ENCODE assay signal across 8 cellular contexts in genomic region chr1:224433671-224434446, GRCh38. TPM values are rescaled to one million over a fixed set of nuclear protein-coding genes. Genes with fewer than 3 reads are reported as not detected.
DNase-seq lines count a peak whose midpoint lies in the region; ATAC-seq and TF ChIP-seq lines count a peak whose summit lies in the region.

No MANE protein-coding gene starts in this region.

- H3K27ac ChIP-seq in RWPE2 (ENCODE audit: poor library complexity, severe bottlenecking) (peak overlapping the region; percentile 62), adrenal gland (peak overlapping the region; percentile 84 to 100 (median 94)), right atrium auricular region (peak overlapping the region; percentile 98 to 99)

- WGBS in adrenal gland, 4 donors = 0 to 3% (median 0%) methylated on average over 1 to 65 of the region's 66 CpGs

- TF ChIP-seq CTCF in RWPE2 (IDR thresholded peaks at IDR 0.05; ENCODE audit: poor library complexity, severe bottlenecking) (no peak), adrenal gland (IDR thresholded peaks at IDR 0.05) (no peak), right atrium auricular region (IDR thresholded peaks at IDR 0.05) (no peak), progenitor cell of endocrine pancreas (IDR thresholded peaks at IDR 0.05; ENCODE audit: unreplicated experiment) (no peak)

- DNase-seq in Right ventricle myocardium inferior (ENCODE audit: missing footprints) (peak; percentile 82), cardiac septum (ENCODE audit: low spot score) (no peak), RWPE2 (ENCODE audit: low spot score) (no peak), adrenal gland (peak; percentile 33 to 62 (median 50)), right atrium auricular region (ENCODE audit: low spot score) (no peak), progenitor cell of endocrine pancreas (ENCODE audit: low spot score, unreplicated experiment) (no peak), NCI-H1436 treated with DMSO at 0.1 percent for 48 hours (lab: John Stamatoyannopoulos, UW) (no peak)

- H3K9me3 ChIP-seq in RWPE2 (ENCODE audit: severe bottlenecking) = no peaks in the 10 kb centered on the region
- H3K9me3 ChIP-seq in adrenal gland (replicated peaks in 1 of 3) = no peaks in the 10 kb centered on the region
- H3K9me3 ChIP-seq in right atrium auricular region = no peaks in the 10 kb centered on the region

- H3K4me3 ChIP-seq in RWPE2 (ENCODE audit: severe bottlenecking) = peak overlapping the region; percentile 57
- peak overlapping the region; percentile 69 to 99 (median 86) for H3K4me3 ChIP-seq in adrenal gland
- peak overlapping the region; percentile 91 to 92 for H3K4me3 ChIP-seq in right atrium auricular region

- H3K36me3 ChIP-seq in RWPE2 (ENCODE audit: low read depth) = peaks cover 28% of the 10 kb centered on the region
- H3K36me3 ChIP-seq in adrenal gland (replicated peaks in 1 of 2) = peaks cover 0 to 12% of the 10 kb centered on the region in 2 donors
- H3K36me3 ChIP-seq in right atrium auricular region = peaks cover 4% of the 10 kb centered on the region

- peaks cover 5% of the 10 kb centered on the region for H3K36me3 Mint-ChIP-seq in progenitor cell of endocrine pancreas (ENCODE audit: insufficient read depth)

- H3K4me1 ChIP-seq in RWPE2 (ENCODE audit: insufficient read depth, poor library complexity, severe bottlenecking) = peaks cover 18% of the 10 kb centered on the region
- H3K4me1 ChIP-seq in adrenal gland (replicated peaks in 1 of 2) = peaks cover 21 to 45% of the 10 kb centered on the region in 2 donors
- H3K4me1 ChIP-seq in right atrium auricular region = peaks cover 0 to 50% of the 10 kb centered on the region in 2 donors

- ATAC-seq in Right ventricle myocardium inferior (peak; percentile 34), RWPE2 (ENCODE audit: low read depth) (no peak), GM21423 (IDR thresholded peaks at IDR 0.05; ENCODE audit: unreplicated experiment) (no peak)

- H3K4me3 Mint-ChIP-seq in progenitor cell of endocrine pancreas (ENCODE audit: low read depth) = peak overlapping the region; percentile 93

- H3K4me1 Mint-ChIP-seq in progenitor cell of endocrine pancreas (ENCODE audit: low read depth) = peaks cover 40% of the 10 kb centered on the region

- intact Hi-C loops in Right ventricle myocardium inferior (cut with DNase I) = loop anchor here (2.0 to 5.0 kb wide), 2 partner anchors 23 to 42 kb away; no protein-coding TSS in a partner anchor
- intact Hi-C loops in cardiac septum (cut with DNase I) = no loop called here
- intact Hi-C loops in adrenal gland (cut with DNase I) = no loop called here

- no peaks in the 10 kb centered on the region for H3K27me3 Mint-ChIP-seq in progenitor cell of endocrine pancreas

- H3K27ac Mint-ChIP-seq in progenitor cell of endocrine pancreas = peak overlapping the region; percentile 95

- no peaks in the 10 kb centered on the region for H3K9me3 Mint-ChIP-seq in progenitor cell of endocrine pancreas (ENCODE audit: low read depth)

- TF ChIP-seq POLR2A in adrenal gland (IDR thresholded peaks at IDR 0.05) = no peak

- H3K27me3 ChIP-seq in RWPE2 (ENCODE audit: insufficient read depth, poor library complexity, severe bottlenecking) (no peaks in the 10 kb centered on the region), adrenal gland (no peaks in the 10 kb centered on the region), right atrium auricular region (no peaks in the 10 kb centered on the region)

RNA-seq across cellular contexts. Expression of gene WDR26, which starts 0.7 kb away (rescaled TPM):
- 55.4 TPM for total RNA-seq in Right ventricle myocardium inferior
- total RNA-seq in cardiac septum = 61.8 TPM
- total RNA-seq in adrenal gland = 10 to 100 TPM; 48.7 to 92.0 (median 77.6) TPM
- polyA plus RNA-seq in adrenal gland = 10 to 100 TPM; 25.6 to 52.4 (median 36.5) TPM
- 10 to 100 TPM; 44.6 to 54.5 TPM for total RNA-seq in right atrium auricular region
- 83.9 and 84.9 TPM in 2 replicates for total RNA-seq in progenitor cell of endocrine pancreas

Comparison
In these comparisons a context has a peak if more than half of its experiments do, and no peak if none do; other contexts are left out.
1. DNase-seq: peak in Right ventricle myocardium inferior (single experiment) and adrenal gland (7 of 7); none in cardiac septum (single experiment), RWPE2 (single experiment), right atrium auricular region (single experiment), progenitor cell of endocrine pancreas (single experiment) and NCI-H1436 treated with DMSO at 0.1 percent for 48 hours (single experiment).
2. Peak in every context shown above with its lines, with median percentiles within 50 percentile points of each other: H3K27ac ChIP-seq and H3K4me3 ChIP-seq.